22 cellular contexts compared by ENCODE assay signal in the genomic region with DNA sequence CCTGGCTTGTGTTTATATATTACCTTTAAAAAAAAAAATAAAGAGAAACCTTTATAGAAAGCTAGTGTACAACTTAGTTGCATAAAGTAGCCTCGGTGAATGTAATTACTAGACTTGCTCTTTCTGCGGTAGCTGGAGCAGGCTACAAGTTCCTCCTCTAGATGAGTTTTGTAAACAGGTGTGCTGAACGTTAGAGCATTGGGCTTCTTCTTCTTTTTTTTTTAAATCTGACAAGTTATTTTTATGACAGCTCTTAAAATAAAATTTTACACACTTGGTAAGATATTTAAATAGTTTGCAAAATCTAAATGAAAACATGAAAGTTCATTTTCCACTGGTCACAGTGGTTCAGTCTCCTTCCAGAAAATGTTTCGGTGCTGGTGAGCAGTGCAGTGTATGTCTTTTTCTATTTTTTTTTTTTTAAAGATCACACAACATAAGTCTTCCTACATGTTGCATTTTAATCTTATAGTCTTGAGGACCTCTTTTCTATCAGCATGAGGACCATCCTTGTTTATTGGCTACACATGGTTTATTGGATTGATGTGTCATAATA. TPM values are rescaled to one million over a fixed set of nuclear protein-coding genes. Genes with fewer than 3 reads are reported as not detected.
"Had no signal": no experiment of that assay in that cellular context is flagged by ENCODE, and none has a peak within 500 bp of the region (broad histone marks: within the 10 kb centered on the region; RNA-seq: fewer than 3 reads in every experiment).

No MANE protein-coding gene starts in this region.

- H3K79me2 ChIP-seq: parathyroid adenoma had no signal

- H3K9me3 Mint-ChIP-seq: activated CD4-positive, alpha-beta memory T cell treated with anti-CD3 and anti-CD28 coated beads, Interleukin-2, amount 10 ng/mL, durations not matched to agents 7 days and 5 days; activated T-cell treated with anti-CD3 and anti-CD28 coated beads, Interleukin-2, amount 50 U/mL, for 24 hours; activated T-helper 2 cell treated with anti-CD3 and anti-CD28 coated beads, Interferon-gamma antibody, Interleukin-2, Interleukin-4, amounts not matched to agents 10 μg/mL and 5 μg/mL and 100 μg/mL, durations not matched to agents 14 hours and 24 hours and 36 hours; nephron had no signal

- H3K9ac ChIP-seq: parathyroid adenoma had no signal

- H3K27ac Mint-ChIP-seq: activated CD4-positive, alpha-beta memory T cell treated with anti-CD3 and anti-CD28 coated beads, Interleukin-2, amount 10 ng/mL, durations not matched to agents 7 days and 5 days; activated T-cell treated with anti-CD3 and anti-CD28 coated beads, Interleukin-2, amount 50 U/mL, for 24 hours; activated T-helper 2 cell treated with anti-CD3 and anti-CD28 coated beads, Interferon-gamma antibody, Interleukin-2, Interleukin-4, amounts not matched to agents 10 μg/mL and 5 μg/mL and 100 μg/mL, durations not matched to agents 14 hours and 24 hours and 36 hours; nephron; WTC11 had no signal

- H3K4me3 Mint-ChIP-seq: activated CD4-positive, alpha-beta memory T cell treated with anti-CD3 and anti-CD28 coated beads, Interleukin-2, amount 10 ng/mL, durations not matched to agents 7 days and 5 days; activated T-cell treated with anti-CD3 and anti-CD28 coated beads, Interleukin-2, amount 50 U/mL, for 24 hours; nephron; WTC11 had no signal

- H3K4me1 Mint-ChIP-seq: nephron had no signal

- H3K4me3 ChIP-seq: body of pancreas, esophagus muscularis mucosa, tibial nerve had no signal

- FAIRE-seq: endothelial cell of umbilical vein, urothelium cell line had no signal

- H3K27ac ChIP-seq: body of pancreas, esophagus muscularis mucosa, parathyroid adenoma, tibial nerve had no signal

- H3K4me1 ChIP-seq: body of pancreas, esophagus muscularis mucosa, tibial nerve had no signal

- H3K36me3 Mint-ChIP-seq: WTC11 had no signal

- H3K27me3 ChIP-seq: body of pancreas, esophagus muscularis mucosa, tibial nerve had no signal

- DNase-seq: activated CD4-positive, alpha-beta memory T cell treated with anti-CD3 and anti-CD28 coated beads, Interleukin-2, amount 10 ng/mL, durations not matched to agents 7 days and 5 days; activated CD4-positive, alpha-beta T cell treated with anti-CD3 and anti-CD28 coated beads for 4 hours; activated naive CD4-positive, alpha-beta T cell treated with Interleukin-2 at 50 U/mL for 16 hours; activated T-cell treated with anti-CD3 and anti-CD28 coated beads, Interleukin-2, amount 50 U/mL, for 24 hours; body of pancreas; dermis blood vessel endothelial cell; effector memory CD4-positive, alpha-beta T cell; left cardiac atrium; stimulated activated CD4-positive, alpha-beta T cell treated with anti-CD3 and anti-CD28 coated beads, Interleukin-1b, Interleukin-23, amount 100 ng/mL, for 48 hours; stimulated activated CD8-positive, alpha-beta memory T cell treated with anti-CD3 and anti-CD28 coated beads, Interleukin-4, amount 100 ng/mL, for 48 hours; stimulated activated naive CD8-positive, alpha-beta T cell treated with anti-CD3 and anti-CD28 coated beads, Interleukin-15, Interleukin-2, amounts not matched to agents 100 U/mL and 50 U/mL, for 24 hours; substantia nigra had no signal

- H2AFZ ChIP-seq: parathyroid adenoma had no signal

- ATAC-seq: body of pancreas; left cardiac atrium; stimulated activated naive CD8-positive, alpha-beta T cell treated with anti-CD3 and anti-CD28 coated beads, Interleukin-15, Interleukin-2, amounts not matched to agents 100 U/mL and 50 U/mL, for 24 hours; WTC11 had no signal

- H3K9me3 ChIP-seq: body of pancreas, esophagus muscularis mucosa, tibial nerve had no signal

- H3K36me3 ChIP-seq: esophagus muscularis mucosa, tibial nerve had no signal

RNA-seq across cellular contexts. Expression of gene CCR9, which starts 3.0 kb away (rescaled TPM):
- total RNA-seq: activated T-helper 2 cell treated with anti-CD3 and anti-CD28 coated beads, Interferon-gamma antibody, Interleukin-2, Interleukin-4, amounts not matched to agents 10 μg/mL and 5 μg/mL and 100 μg/mL, durations not matched to agents 14 hours and 24 hours and 36 hours; body of pancreas; cardiac septum; dermis blood vessel endothelial cell; endothelial cell of umbilical vein; left cardiac atrium; renal cortical epithelial cell; WTC11 had no signal
- polyA plus RNA-seq: endothelial cell of umbilical vein had no signal

RNA-seq across cellular contexts. Expression of gene CXCR6, which starts 53.9 kb away (rescaled TPM):
- total RNA-seq: dermis blood vessel endothelial cell, endothelial cell of umbilical vein, renal cortical epithelial cell, WTC11 had no signal
- polyA plus RNA-seq: endothelial cell of umbilical vein had no signal
